In the genomic region with DNA sequence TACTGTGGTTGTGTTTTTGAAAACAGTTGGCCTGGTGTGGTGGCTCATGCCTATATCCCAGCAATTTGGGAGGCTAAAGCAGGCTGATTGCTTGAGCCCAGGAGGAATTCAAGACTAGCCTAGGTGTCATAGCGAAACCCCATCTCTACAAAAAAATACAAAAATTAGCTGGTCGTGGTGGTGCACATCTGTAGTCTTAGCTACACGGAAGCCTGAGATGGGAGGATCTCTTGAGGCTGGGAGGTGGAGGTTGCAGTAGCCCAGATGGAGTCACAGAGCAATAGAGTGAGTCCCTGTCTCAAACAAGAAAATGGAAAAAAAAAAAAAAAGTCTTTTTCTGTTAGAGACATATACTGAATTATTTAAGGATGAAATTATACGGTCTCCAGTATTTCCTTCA, we compare ENCODE assay signal across 26 cellular contexts.
"Had no signal": no experiment of that assay in that cellular context is flagged by ENCODE, and none has a peak within 500 bp of the region (broad histone marks: within the 10 kb centered on the region; RNA-seq: fewer than 3 reads in every experiment).

No MANE protein-coding gene starts in this region.

- H3K27me3 Mint-ChIP-seq: activated CD4-positive, alpha-beta T cell treated with anti-CD3 and anti-CD28 coated beads for 36 hours; activated CD8-positive, alpha-beta T cell treated with anti-CD3 and anti-CD28 coated beads for 36 hours; activated naive CD4-positive, alpha-beta T cell treated with anti-CD3 and anti-CD28 coated beads, Interleukin-2, amount 50 U/mL, for 24 hours; central memory CD8-positive, alpha-beta T cell; effector memory CD8-positive, alpha-beta T cell had no signal

- H3K27ac Mint-ChIP-seq: activated CD4-positive, alpha-beta T cell treated with anti-CD3 and anti-CD28 coated beads for 36 hours; activated CD4-positive, alpha-beta T cell treated with anti-CD3 and anti-CD28 coated beads, Interleukin-2, amount 10 ng/mL, durations not matched to agents 24 days and 14 days; activated CD8-positive, alpha-beta T cell treated with anti-CD3 and anti-CD28 coated beads for 36 hours; activated naive CD4-positive, alpha-beta T cell treated with anti-CD3 and anti-CD28 coated beads for 36 hours; activated naive CD4-positive, alpha-beta T cell treated with anti-CD3 and anti-CD28 coated beads, Interleukin-2, amount 50 U/mL, for 24 hours; activated naive CD8-positive, alpha-beta T cell treated with anti-CD3 and anti-CD28 coated beads, Interleukin-2, amount 10 ng/mL, durations not matched to agents 7 days and 5 days; activated T-helper 1 cell treated with anti-CD3 and anti-CD28 coated beads, Interleukin-12 subunit alpha, Interleukin-12 subunit beta, Interleukin-2, Interleukin-4 antibody, amounts not matched to agents 30 ng/mL and 10 ng/mL and 1 ng/mL, durations not matched to agents 14 hours and 24 hours and 36 hours; activated T-helper 2 cell treated with anti-CD3 and anti-CD28 coated beads, Interferon-gamma antibody, Interleukin-2, Interleukin-4, amounts not matched to agents 10 μg/mL and 5 μg/mL and 100 μg/mL, durations not matched to agents 14 hours and 24 hours and 36 hours; effector memory CD8-positive, alpha-beta T cell had no signal

- H3K9me3 Mint-ChIP-seq: activated CD4-positive, alpha-beta T cell treated with anti-CD3 and anti-CD28 coated beads, Interleukin-2, amount 10 ng/mL, durations not matched to agents 24 days and 14 days; activated CD8-positive, alpha-beta T cell treated with anti-CD3 and anti-CD28 coated beads for 36 hours; activated naive CD4-positive, alpha-beta T cell treated with anti-CD3 and anti-CD28 coated beads for 36 hours; activated naive CD4-positive, alpha-beta T cell treated with anti-CD3 and anti-CD28 coated beads, Interleukin-2, amount 50 U/mL, for 24 hours; activated naive CD8-positive, alpha-beta T cell treated with anti-CD3 and anti-CD28 coated beads, Interleukin-2, amount 10 ng/mL, durations not matched to agents 7 days and 5 days; activated T-helper 1 cell treated with anti-CD3 and anti-CD28 coated beads, Interleukin-12 subunit alpha, Interleukin-12 subunit beta, Interleukin-2, Interleukin-4 antibody, amounts not matched to agents 30 ng/mL and 10 ng/mL and 1 ng/mL, durations not matched to agents 14 hours and 24 hours and 36 hours; activated T-helper 2 cell treated with anti-CD3 and anti-CD28 coated beads, Interferon-gamma antibody, Interleukin-2, Interleukin-4, amounts not matched to agents 10 μg/mL and 5 μg/mL and 100 μg/mL, durations not matched to agents 14 hours and 24 hours and 36 hours; central memory CD8-positive, alpha-beta T cell; effector memory CD8-positive, alpha-beta T cell had no signal

- H3K4me1 Mint-ChIP-seq: activated CD4-positive, alpha-beta T cell treated with anti-CD3 and anti-CD28 coated beads for 36 hours; activated CD4-positive, alpha-beta T cell treated with anti-CD3 and anti-CD28 coated beads, Interleukin-2, amount 10 ng/mL, durations not matched to agents 24 days and 14 days; activated naive CD4-positive, alpha-beta T cell treated with anti-CD3 and anti-CD28 coated beads, Interleukin-2, amount 50 U/mL, for 24 hours; activated naive CD8-positive, alpha-beta T cell treated with anti-CD3 and anti-CD28 coated beads, Interleukin-2, amount 10 ng/mL, durations not matched to agents 7 days and 5 days; central memory CD8-positive, alpha-beta T cell had no signal

- H3K4me3 Mint-ChIP-seq: activated CD4-positive, alpha-beta T cell treated with anti-CD3 and anti-CD28 coated beads for 36 hours; activated CD4-positive, alpha-beta T cell treated with anti-CD3 and anti-CD28 coated beads, Interleukin-2, amount 10 ng/mL, durations not matched to agents 24 days and 14 days; activated CD8-positive, alpha-beta T cell treated with anti-CD3 and anti-CD28 coated beads for 36 hours; activated naive CD4-positive, alpha-beta T cell treated with anti-CD3 and anti-CD28 coated beads for 36 hours; activated naive CD4-positive, alpha-beta T cell treated with anti-CD3 and anti-CD28 coated beads, Interleukin-2, amount 50 U/mL, for 24 hours; activated naive CD8-positive, alpha-beta T cell treated with anti-CD3 and anti-CD28 coated beads, Interleukin-2, amount 10 ng/mL, durations not matched to agents 7 days and 5 days; activated T-helper 1 cell treated with anti-CD3 and anti-CD28 coated beads, Interleukin-12 subunit alpha, Interleukin-12 subunit beta, Interleukin-2, Interleukin-4 antibody, amounts not matched to agents 30 ng/mL and 10 ng/mL and 1 ng/mL, durations not matched to agents 14 hours and 24 hours and 36 hours; central memory CD8-positive, alpha-beta T cell; effector memory CD8-positive, alpha-beta T cell had no signal

- DNase-seq: activated CD4-positive, alpha-beta T cell treated with anti-CD3 and anti-CD28 coated beads for 36 hours; activated CD4-positive, alpha-beta T cell treated with anti-CD3 and anti-CD28 coated beads, Interleukin-2, amount 10 ng/mL, durations not matched to agents 24 days and 14 days; activated CD4-positive, alpha-beta T cell treated with anti-CD3 and anti-CD28 coated beads, Interleukin-2, amount 50 U/mL, for 48 hours; activated CD4-positive, CD25-positive, alpha-beta regulatory T cell; activated CD4-positive, CD25-positive, alpha-beta regulatory T cell treated with anti-CD3 and anti-CD28 coated beads, Interleukin-2, amount 50 U/mL, for 72 hours; activated CD8-positive, alpha-beta memory T cell treated with anti-CD3 and anti-CD28 coated beads for 24 hours; activated CD8-positive, alpha-beta T cell treated with anti-CD3 and anti-CD28 coated beads for 36 hours; activated effector memory CD4-positive, alpha-beta T cell treated with anti-CD3 and anti-CD28 coated beads, Interleukin-2, amount 50 U/mL, for 16 hours; activated naive CD4-positive, alpha-beta T cell treated with anti-CD3 and anti-CD28 coated beads for 36 hours; activated naive CD8-positive, alpha-beta T cell treated with anti-CD3 and anti-CD28 coated beads, Interleukin-2, amount 10 ng/mL, durations not matched to agents 7 days and 5 days; activated T-cell treated with anti-CD3 and anti-CD28 coated beads, Interleukin-2, amount 50 U/mL, for 48 hours; anterior cingulate cortex; brain microvascular endothelial cell; dermis blood vessel endothelial cell; effector CD4-positive, alpha-beta T cell; effector memory CD8-positive, alpha-beta T cell; erythroblast; foreskin keratinocyte; gastrocnemius medialis; glutamatergic neuron; heart left ventricle; T-helper 2 cell had no signal

- H3K36me3 Mint-ChIP-seq: activated naive CD4-positive, alpha-beta T cell treated with anti-CD3 and anti-CD28 coated beads, Interleukin-2, amount 50 U/mL, for 24 hours; activated naive CD8-positive, alpha-beta T cell treated with anti-CD3 and anti-CD28 coated beads, Interleukin-2, amount 10 ng/mL, durations not matched to agents 7 days and 5 days had no signal

- ATAC-seq: activated CD4-positive, alpha-beta T cell treated with anti-CD3 and anti-CD28 coated beads for 36 hours; activated CD8-positive, alpha-beta T cell treated with anti-CD3 and anti-CD28 coated beads for 36 hours; effector memory CD8-positive, alpha-beta T cell; foreskin keratinocyte; gastrocnemius medialis; heart left ventricle had no signal
